Comparison of ENCODE assay signal across 13 cellular contexts in the genomic region with DNA sequence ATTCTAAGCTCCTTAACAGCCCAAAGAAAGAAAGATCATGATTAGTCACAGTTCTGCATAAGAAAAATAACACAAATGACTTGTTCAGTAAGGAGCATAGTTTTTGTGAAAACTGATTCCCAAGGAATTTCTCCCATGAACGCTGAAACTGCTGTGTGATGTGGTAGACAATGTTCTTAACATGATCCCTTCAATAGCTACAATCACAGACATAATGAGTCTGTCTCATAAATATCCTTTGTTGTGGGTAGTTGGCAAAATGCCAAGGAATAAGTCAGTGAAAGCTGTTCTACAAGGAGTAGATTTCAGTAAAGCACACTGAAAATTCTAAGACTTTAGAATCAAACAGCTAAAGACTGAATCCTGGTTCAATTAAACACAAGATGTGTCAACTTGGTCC.
DNase-seq lines count a peak whose midpoint lies in the region; ATAC-seq and TF ChIP-seq lines count a peak whose summit lies in the region.
"Had no signal": no experiment of that assay in that cellular context is flagged by ENCODE, and none has a peak within 500 bp of the region (broad histone marks: within the 10 kb centered on the region; RNA-seq: fewer than 3 reads in every experiment).

No MANE protein-coding gene starts in this region.

- TF ChIP-seq CTCF in fibroblast of mammary gland (conservative IDR thresholded peaks at IDR 0.05; ENCODE audit: control insufficient read depth, insufficient read depth, low read depth, low read length): no peak
- TF ChIP-seq CTCF in smooth muscle cell (IDR thresholded peaks at IDR 0.05; ENCODE audit: borderline replicate concordance, insufficient read depth, poor library complexity, severe bottlenecking): no peak
- TF ChIP-seq CTCF in prostate gland (IDR thresholded peaks at IDR 0.05): no peak

- no peak for ATAC-seq in HG03571 (IDR thresholded peaks at IDR 0.05; ENCODE audit: unreplicated experiment)
- ATAC-seq: GM12878, left cardiac atrium had no signal

- H3K4me1 ChIP-seq in smooth muscle cell (ENCODE audit: low read depth) (peaks cover 18% of the 10 kb centered on the region), prostate gland (replicated peaks) (no peaks in the 10 kb centered on the region)

- H3K4me3 ChIP-seq in fibroblast of mammary gland (ENCODE audit: control insufficient read depth, low read depth, low read length): no peak overlapping the region
- H3K4me3 ChIP-seq in smooth muscle cell: no peak overlapping the region
- H3K4me3 ChIP-seq in prostate gland: no peak overlapping the region
- H3K4me3 ChIP-seq: GM12878 had no signal

- H3F3A ChIP-seq in smooth muscle cell (ENCODE audit: low read depth): peaks cover 9% of the 10 kb centered on the region

- H3K79me2 ChIP-seq in smooth muscle cell (ENCODE audit: low read depth): no peaks in the 10 kb centered on the region

- H3K27ac ChIP-seq in smooth muscle cell (ENCODE audit: low read depth) (peak overlapping the region; percentile 75), prostate gland (no peak overlapping the region)

- 5% methylated on average over 1 of the region's 1 CpG for WGBS in smooth muscle cell (ENCODE audit: low lambda C conversion rate)
- WGBS in prostate gland: 10% methylated on average over 1 of the region's 1 CpG

- H4K20me1 ChIP-seq in smooth muscle cell (ENCODE audit: low read depth): no peaks in the 10 kb centered on the region

- DNase-seq in NCI-H510A treated with DMSO at 0.1 percent for 48 hours (lab: John Stamatoyannopoulos, UW) (peak; percentile 35), NCI-H510A (lab: John Stamatoyannopoulos, UW) (no peak), NCI-H82 treated with DMSO at 0.1 percent for 48 hours (lab: John Stamatoyannopoulos, UW; ENCODE audit: unreplicated experiment) (peak; percentile 61), fibroblast of mammary gland (ENCODE audit: low read depth) (peak; percentile 81), smooth muscle cell (lab: John Stamatoyannopoulos, UW; ENCODE audit: unreplicated experiment) (no peak), prostate gland (ENCODE audit: low spot score) (no peak), SIG-M5 (lab: John Stamatoyannopoulos, UW) (no peak)
- DNase-seq: activated T-cell treated with anti-CD3 and anti-CD28 coated beads, Interleukin-2, amount 50 U/mL, for 48 hours; left cardiac atrium; NCI-H2029; stimulated activated naive CD4-positive, alpha-beta T cell treated with Interleukin-2 at 50 U/mL for 16 hours had no signal

- H3K36me3 ChIP-seq in smooth muscle cell (ENCODE audit: low read depth): no peaks in the 10 kb centered on the region
- no peaks in the 10 kb centered on the region for H3K36me3 ChIP-seq in prostate gland

- H3K4me2 ChIP-seq in smooth muscle cell: peak overlapping the region; percentile 60

- H3K9me3 ChIP-seq in smooth muscle cell (replicated peaks; ENCODE audit: low read depth) (no peaks in the 10 kb centered on the region), prostate gland (no peaks in the 10 kb centered on the region)

- intact Hi-C loops in prostate gland (cut with DNase I): no loop called here

- no peak overlapping the region for H3K9ac ChIP-seq in smooth muscle cell (ENCODE audit: low read depth)

- H3K27me3 ChIP-seq in smooth muscle cell (ENCODE audit: low read depth): no peaks in the 10 kb centered on the region
- H3K27me3 ChIP-seq in prostate gland (replicated peaks; ENCODE audit: insufficient read depth): no peaks in the 10 kb centered on the region

- H2AFZ ChIP-seq in smooth muscle cell (ENCODE audit: low read depth): no peak overlapping the region

- TF ChIP-seq POLR2A in prostate gland (IDR thresholded peaks at IDR 0.05): no peak

Comparison
In these comparisons a context has a peak if more than half of its experiments do, and no peak if none do; other contexts are left out.
1. DNase-seq: peak in NCI-H510A treated with DMSO at 0.1 percent for 48 hours (single experiment), NCI-H82 treated with DMSO at 0.1 percent for 48 hours (single experiment) and fibroblast of mammary gland (single experiment); none in NCI-H510A (single experiment), smooth muscle cell (single experiment), prostate gland (single experiment) and SIG-M5 (single experiment).